In genomic region chr2:199911052-199911876, GRCh38 we compare ENCODE assay signal across 8 cellular contexts. TPM values are rescaled to one million over a fixed set of nuclear protein-coding genes. Genes with fewer than 3 reads are reported as not detected.
DNase-seq lines count a peak whose midpoint lies in the region; ATAC-seq and TF ChIP-seq lines count a peak whose summit lies in the region.

Gene C2orf69, plus strand, starts transcription at chr2:199911293. Its CDS starts 146 bp downstream, at chr2:199911439.

- POLR2A ChIA-PET in PC-3 (lab: Charles Lee; ENCODE audit: unreplicated experiment) = interaction anchor here (0.6 kb wide), 1 partner anchor 628 kb away, joined by 4 read pairs; no protein-coding TSS in a partner anchor

- no peaks in the 10 kb centered on the region for H3F3A ChIP-seq in PC-3 (ENCODE audit: low read length, unreplicated experiment)

- H3K9ac ChIP-seq in PC-3 (ENCODE audit: low read length) = peak within 1 kb of the TSS; percentile 86

- peak within 1 kb of the TSS; percentile 100 for H2AFZ ChIP-seq in PC-3 (ENCODE audit: low read length)

- peaks cover 28 to 37% (median 35%) of the 10 kb centered on the region in 3 donors for H3K4me1 Mint-ChIP-seq in IgD-negative memory B cell

- peaks cover 13% of the 10 kb centered on the region for H4K20me1 ChIP-seq in PC-3 (ENCODE audit: low read length)

- H3K79me2 ChIP-seq in PC-3 (ENCODE audit: low read length) = peaks cover 46% of the 10 kb centered on the region

- H3K27me3 ChIP-seq in PC-3 (ENCODE audit: low read length) = no peaks in the 10 kb centered on the region

- intact Hi-C loops in PC-3 (cut with micrococcal nuclease) = loop anchor here (1.0 kb wide), 1 partner anchor 44 kb away; the partner anchor contains the start of genes MAIP1 and TYW5

- peaks cover 2% of the 10 kb centered on the region for H3K36me3 Mint-ChIP-seq in IgD-negative memory B cell

- H3K4me3 ChIP-seq in PC-3 (ENCODE audit: low read length) = peak within 1 kb of the TSS; percentile 98
- H3K4me3 ChIP-seq in epithelial cell of proximal tubule (ENCODE audit: low read depth, low read length) = peak within 1 kb of the TSS; percentile 72

- peak within 1 kb of the TSS; percentile 82 to 99 (median 99) for H3K27ac Mint-ChIP-seq in IgD-negative memory B cell

- DNase-seq in DMS 273 treated with DMSO at 0.1 percent for 48 hours (lab: John Stamatoyannopoulos, UW) (peak; percentile 95), PC-3 (peak; percentile 99), activated T-cell treated with anti-CD3 and anti-CD28 coated beads for 48 hours (ENCODE audit: low read depth) (peak; percentile 91), epithelial cell of proximal tubule (ENCODE audit: low read depth) (peak; percentile 66), mucosa of gallbladder (ENCODE audit: low spot score) (peak; percentile 98)
- peak; percentile 79 to 84 for DNase-seq in stimulated activated CD8-positive, alpha-beta memory T cell treated with anti-CD3 and anti-CD28 coated beads, Interleukin-4, amount 100 ng/mL, for 4 hours (ENCODE audit: low read depth in 2 of 2, low spot score in 1 of 2)

- H3K4me1 ChIP-seq in PC-3 (ENCODE audit: insufficient read depth, low read length) = peaks cover 16% of the 10 kb centered on the region

- CTCF ChIA-PET in PC-3 (lab: Charles Lee) = no interaction called here

- no peaks in the 10 kb centered on the region for H3K9me3 ChIP-seq in PC-3 (ENCODE audit: low read length)

- no peaks in the 10 kb centered on the region for H3K9me3 Mint-ChIP-seq in IgD-negative memory B cell

- H3K27me3 Mint-ChIP-seq in IgD-negative memory B cell = no peaks in the 10 kb centered on the region

- TF ChIP-seq CTCF in PC-3 (conservative IDR thresholded peaks at IDR 0.05; ENCODE audit: low read depth, low read length) (no peak), epithelial cell of proximal tubule (conservative IDR thresholded peaks at IDR 0.05; ENCODE audit: low read depth, low read length) (no peak)

- peak; percentile 90 for ATAC-seq in GM21529 (IDR thresholded peaks at IDR 0.05; ENCODE audit: unreplicated experiment)
- ATAC-seq in PC-3 = peak; percentile 91

- peaks cover 20% of the 10 kb centered on the region for H3K36me3 ChIP-seq in PC-3 (ENCODE audit: low read depth, low read length)

- H3K9me2 ChIP-seq in PC-3 (replicated peaks; ENCODE audit: low read length) = no peaks in the 10 kb centered on the region

- BruUV-seq in PC-3 (replicated peaks; lab: Mats Ljungman, UMichigan) = no TSS peak

- H3K4me2 ChIP-seq in PC-3 (ENCODE audit: low read length) = peak within 1 kb of the TSS; percentile 93

- peak within 1 kb of the TSS; percentile 89 to 99 (median 96) for H3K4me3 Mint-ChIP-seq in IgD-negative memory B cell

- H3K27ac ChIP-seq in PC-3 (ENCODE audit: low read length) = peak within 1 kb of the TSS; percentile 72

RNA-seq across cellular contexts. Expression of gene C2orf69, which starts in this region (rescaled TPM):
- 13.6 TPM for polyA plus RNA-seq in IgD-negative memory B cell
- 10.5 and 15.0 TPM in 2 replicates for total RNA-seq in PC-3 (2014; rRNA removed)
- 13.0 and 14.3 TPM in 2 replicates for total RNA-seq in epithelial cell of proximal tubule
- total RNA-seq in mucosa of gallbladder = 11.9 TPM

Comparison
In these comparisons a context has a peak if more than half of its experiments do, and no peak if none do; other contexts are left out.
1. Peak in every context shown above with its lines: DNase-seq, ATAC-seq, H3K4me3 ChIP-seq and H3K27ac ChIP-seq.